Comparison of ENCODE assay signal across 8 cellular contexts in the genomic region with DNA sequence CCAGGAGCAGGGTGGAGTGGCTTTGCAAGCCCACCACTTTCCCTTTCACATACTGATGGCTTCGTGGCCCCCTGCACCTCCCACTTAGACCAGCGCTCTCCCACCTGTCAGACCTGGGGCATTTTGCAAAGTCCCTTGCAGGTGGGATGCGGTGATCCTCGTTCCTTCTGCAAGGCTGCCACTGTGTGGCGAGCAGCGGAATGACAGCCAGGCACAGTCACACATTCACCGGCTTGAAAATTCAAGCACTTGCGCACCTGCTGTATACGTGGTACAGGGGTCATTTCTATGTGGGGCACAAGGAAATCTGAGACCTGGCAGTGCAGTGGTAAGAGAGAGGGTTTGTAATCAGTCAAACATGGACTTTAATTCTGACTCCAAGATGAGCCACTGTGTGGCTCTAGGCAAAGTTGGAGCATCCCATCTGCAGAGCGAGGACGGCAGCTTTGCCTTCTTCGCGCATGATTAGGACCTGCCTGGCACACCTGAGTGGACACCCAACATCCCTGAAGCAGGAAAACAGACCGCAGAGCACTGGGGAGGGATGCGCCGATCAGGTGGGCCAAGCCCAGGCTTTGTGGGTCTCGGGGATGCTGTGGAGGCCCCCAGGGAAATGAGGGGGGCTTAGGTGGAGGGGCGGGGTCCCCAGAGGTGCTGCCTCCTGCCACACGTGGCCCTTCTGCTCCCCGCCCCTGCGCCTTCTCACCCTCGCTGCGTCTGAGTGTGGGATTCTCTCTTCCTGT. TPM values are rescaled to one million over a fixed set of nuclear protein-coding genes. Genes with fewer than 3 reads are reported as not detected.
DNase-seq lines count a peak whose midpoint lies in the region; ATAC-seq and TF ChIP-seq lines count a peak whose summit lies in the region.

No MANE protein-coding gene starts in this region.

- no peaks in the 10 kb centered on the region for H3K9me3 ChIP-seq in ovary
- H3K9me3 ChIP-seq in vagina = no peaks in the 10 kb centered on the region

- H3K9me3 Mint-ChIP-seq in GM23338 = no peaks in the 10 kb centered on the region

- peaks cover 8% of the 10 kb centered on the region; the same call in 1 of the 2 replicates for H3K4me1 ChIP-seq in GM23338 (ENCODE audit: insufficient read depth)
- H3K4me1 ChIP-seq in ovary (ENCODE audit: insufficient read depth) = no peaks in the 10 kb centered on the region
- H3K4me1 ChIP-seq in vagina = no peaks in the 10 kb centered on the region

- H2AFZ ChIP-seq in GM23338 = peak overlapping the region; percentile 84; the same call in 1 of the 2 replicates

- peaks cover 27% of the 10 kb centered on the region for H3K4me1 Mint-ChIP-seq in GM23338

- no peaks in the 10 kb centered on the region; the same call in 2 of the 3 replicates for H3K36me3 Mint-ChIP-seq in GM23338 (ENCODE audit: low read depth)

- no peak for TF ChIP-seq EP300 in ovary (IDR thresholded peaks at IDR 0.05)

- H3K27ac ChIP-seq in C4-2B (no peak overlapping the region), GM23338 (ENCODE audit: low read depth) (no peak overlapping the region), ovary (no peak overlapping the region), vagina (no peak overlapping the region)

- peaks cover 10% of the 10 kb centered on the region; the same call in 1 of the 2 replicates for H3K27me3 ChIP-seq in GM23338 (ENCODE audit: insufficient read depth)
- H3K27me3 ChIP-seq in ovary = no peaks in the 10 kb centered on the region
- no peaks in the 10 kb centered on the region for H3K27me3 ChIP-seq in vagina

- no peaks in the 10 kb centered on the region for H4K20me1 ChIP-seq in GM23338 (replicated peaks; ENCODE audit: insufficient read depth)

- no peak overlapping the region for H3K4me3 Mint-ChIP-seq in GM23338

- H3K9me2 ChIP-seq in GM23338 (ENCODE audit: insufficient read depth) = no peaks in the 10 kb centered on the region

- H3F3A ChIP-seq in GM23338 (replicated peaks; ENCODE audit: low read depth) = no peaks in the 10 kb centered on the region

- H3K79me2 ChIP-seq in GM23338 (replicated peaks; ENCODE audit: insufficient read depth) = no peaks in the 10 kb centered on the region

- TF ChIP-seq POLR2A in ovary (IDR thresholded peaks at IDR 0.05) (no peak), vagina (IDR thresholded peaks at IDR 0.05) (no peak)

- H3K27me3 Mint-ChIP-seq in GM23338 (ENCODE audit: insufficient read depth, low read depth, poor library complexity) = peaks cover 19% of the 10 kb centered on the region

- 40 to 45% (median 41%) methylated on average over 23 of the region's 23 CpGs for WGBS in ovary, 3 donors

- ATAC-seq in GM23338 = peak; percentile 93
- ATAC-seq in GM21528 (IDR thresholded peaks at IDR 0.05; ENCODE audit: low FRiP score, unreplicated experiment) = no peak

- H3K36me3 ChIP-seq in GM23338 (ENCODE audit: insufficient read depth) = no peaks in the 10 kb centered on the region
- no peaks in the 10 kb centered on the region for H3K36me3 ChIP-seq in ovary
- H3K36me3 ChIP-seq in vagina = no peaks in the 10 kb centered on the region

- TF ChIP-seq CTCF in C4-2B (conservative IDR thresholded peaks at IDR 0.05) (peak; percentile 80), GM23338 (conservative IDR thresholded peaks at IDR 0.05; ENCODE audit: low read depth in 2 of 2) (peak; percentile 95 to 99), fibroblast of the aortic adventitia (IDR thresholded peaks at IDR 0.05; ENCODE audit: insufficient read depth, low read length) (peak; percentile 93), ovary (IDR thresholded peaks at IDR 0.05) (peak; percentile 63 to 84 (median 82)), vagina (IDR thresholded peaks at IDR 0.05) (peak; percentile 51 to 92 (median 78))

- peak overlapping the region; percentile 60; the same call in 1 of the 2 replicates for H3K4me2 ChIP-seq in GM23338

- intact Hi-C loops in ovary (cut with DNase I) = loop anchor here in 2 of 4 donors (5.0 to 10.0 kb wide), 2 partner anchors 1133 to 1136 kb away; no protein-coding TSS in a partner anchor
- intact Hi-C loops in vagina (cut with DNase I) = no loop called here

- peak; percentile 87 for DNase-seq in GM23338 (ENCODE audit: low spot score)
- DNase-seq in NCI-H69 (lab: John Stamatoyannopoulos, UW) = peak; percentile 63
- DNase-seq in activated T-cell treated with anti-CD3 and anti-CD28 coated beads, Interleukin-2, amount 50 U/mL, for 48 hours = peak; percentile 69 to 73
- DNase-seq in fibroblast of the aortic adventitia (ENCODE audit: low read depth) = peak; percentile 40
- DNase-seq in ovary = peak; percentile 46 to 76 (median 57)
- DNase-seq in vagina (ENCODE audit: extremely low spot score in 2 of 2) = no peak

- H3K4me3 ChIP-seq in GM23338 (no peak overlapping the region), fibroblast of the aortic adventitia (ENCODE audit: low read depth, low read length) (no peak overlapping the region), ovary (no peak overlapping the region), vagina (no peak overlapping the region)

- H3K27ac Mint-ChIP-seq in GM23338 = no peak overlapping the region

TF ChIP-seq in GM23338, 12 proteins besides CTCF, POLR2A, EP300 and RAD21 (continues in another document):
- TF ChIP-seq, protein P1, sequence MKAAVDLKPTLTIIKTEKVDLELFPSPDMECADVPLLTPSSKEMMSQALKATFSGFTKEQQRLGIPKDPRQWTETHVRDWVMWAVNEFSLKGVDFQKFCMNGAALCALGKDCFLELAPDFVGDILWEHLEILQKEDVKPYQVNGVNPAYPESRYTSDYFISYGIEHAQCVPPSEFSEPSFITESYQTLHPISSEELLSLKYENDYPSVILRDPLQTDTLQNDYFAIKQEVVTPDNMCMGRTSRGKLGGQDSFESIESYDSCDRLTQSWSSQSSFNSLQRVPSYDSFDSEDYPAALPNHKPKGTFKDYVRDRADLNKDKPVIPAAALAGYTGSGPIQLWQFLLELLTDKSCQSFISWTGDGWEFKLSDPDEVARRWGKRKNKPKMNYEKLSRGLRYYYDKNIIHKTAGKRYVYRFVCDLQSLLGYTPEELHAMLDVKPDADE (IDR thresholded peaks at IDR 0.05) = no peak
- TF ChIP-seq NANOG (IDR thresholded peaks at IDR 0.05; ENCODE audit: borderline replicate concordance) (no peak), EZH2phosphoT487 (IDR thresholded peaks at IDR 0.05; ENCODE audit: unreplicated experiment) (no peak), STAT1 (IDR thresholded peaks at IDR 0.05; ENCODE audit: unreplicated experiment) (no peak)

RNA-seq across cellular contexts. Expression of gene TMEM51, which starts 53.0 kb away (rescaled TPM):
- total RNA-seq in GM23338 (2014; rRNA removed; shearing (Covaris generic)) = 5.2 and 7.9 TPM in 2 replicates
- polyA plus RNA-seq in GM23338 (2016; fragmentation: Nextera tagmentation; extraction: Ambion mirVana) (4.0 and 4.7 TPM in 2 replicates), ovary (10 to 100 TPM in 1 of 2 donors, 1 to 10 TPM in 1; 9.4 to 19.4 TPM)
- total RNA-seq in fibroblast of the aortic adventitia (ENCODE audit: low replicate concordance) (1.4 and 6.5 TPM in 2 replicates), ovary (10 to 100 TPM; 17.2 to 38.5 (median 24.0) TPM), vagina (31.4 TPM)

Comparison
In these comparisons a context has a peak if more than half of its experiments do, and no peak if none do; other contexts are left out.
1. DNase-seq: peak in GM23338 (single experiment), NCI-H69 (single experiment), activated T-cell treated with anti-CD3 and anti-CD28 coated beads, Interleukin-2, amount 50 U/mL, for 48 hours (2 of 2), fibroblast of the aortic adventitia (single experiment) and ovary (5 of 5); none in vagina (0 of 2).
2. Peak in every context shown above with its lines, with median percentiles within 50 percentile points of each other: CTCF ChIP-seq.